Comparison of ENCODE assay signal across 7 cellular contexts in genomic region chr21:9014243-9014734, GRCh38.
DNase-seq lines count a peak whose midpoint lies in the region; ATAC-seq and TF ChIP-seq lines count a peak whose summit lies in the region.
"Not testable (repeated sequence)": the region's sequence is repeated elsewhere in the genome, so short reads cannot be mapped to it uniquely, and the experiment has no call there.

No MANE protein-coding gene starts in this region.

- not testable (repeated sequence) for H3K27me3 ChIP-seq in GM23338 (ENCODE audit: insufficient read depth)
- H3K27me3 ChIP-seq in PC-3 (ENCODE audit: low read length) (peaks cover 33% of the 10 kb centered on the region), esophagus muscularis mucosa (peaks cover 0 to 83% (median 2%) of the 10 kb centered on the region in 4 donors), upper lobe of right lung (peaks cover 26% of the 10 kb centered on the region)

- TF ChIP-seq CTCF in GM23338 (conservative IDR thresholded peaks at IDR 0.05; ENCODE audit: low read depth in 2 of 2); PC-3 (conservative IDR thresholded peaks at IDR 0.05; ENCODE audit: low read depth, low read length); chondrocyte (IDR thresholded peaks at IDR 0.05); esophagus muscularis mucosa (IDR thresholded peaks at IDR 0.05); upper lobe of right lung (IDR thresholded peaks at IDR 0.05): not testable (repeated sequence)

- H3K4me3 Mint-ChIP-seq in GM23338; chondrocyte (ENCODE audit: unreplicated experiment): not testable (repeated sequence)

- not testable (repeated sequence) for ATAC-seq in GM23338, PC-3, upper lobe of right lung

- CTCF ChIA-PET in PC-3 (lab: Charles Lee) = not testable (repeated sequence)

- BruUV-seq in PC-3 (replicated peaks; lab: Mats Ljungman, UMichigan) = not testable (repeated sequence)

- DNase-seq in GM23338 (ENCODE audit: low spot score) = not testable (repeated sequence)
- peak; percentile 2 for DNase-seq in PC-3
- DNase-seq in SW480 (ENCODE audit: low spot score) = peak; percentile 46
- DNase-seq in chondrocyte (ENCODE audit: low spot score) = peak; percentile 82
- peak; percentile 91 for DNase-seq in esophagus muscularis mucosa (ENCODE audit: extremely low spot score)
- peak; percentile 51 for DNase-seq in upper lobe of right lung

- peaks cover 22% of the 10 kb centered on the region; the same call in 1 of the 2 replicates for H3K36me3 ChIP-seq in GM23338 (ENCODE audit: insufficient read depth)
- not testable (repeated sequence) for H3K36me3 ChIP-seq in PC-3 (ENCODE audit: low read depth, low read length); esophagus muscularis mucosa; upper lobe of right lung

- not testable (repeated sequence) for H3K27ac Mint-ChIP-seq in GM23338; chondrocyte (ENCODE audit: unreplicated experiment)

- not testable (repeated sequence) for TF ChIP-seq EP300 in esophagus muscularis mucosa (IDR thresholded peaks at IDR 0.05)

- H3K9me3 ChIP-seq in PC-3 (ENCODE audit: low read length); esophagus muscularis mucosa; upper lobe of right lung: not testable (repeated sequence)
- H3K9me3 ChIP-seq in iPS-18c (ENCODE audit: control insufficient read depth, insufficient read depth, low read length) = peaks cover 55% of the 10 kb centered on the region

- H3K79me2 ChIP-seq in GM23338 (replicated peaks; ENCODE audit: insufficient read depth); PC-3 (ENCODE audit: low read length): not testable (repeated sequence)

- not testable (repeated sequence) for H3K27ac ChIP-seq in GM23338 (ENCODE audit: low read depth); PC-3 (ENCODE audit: low read length); esophagus muscularis mucosa (replicated peaks in 1 of 4); upper lobe of right lung

- H3F3A ChIP-seq in GM23338 (replicated peaks; ENCODE audit: low read depth); PC-3 (ENCODE audit: low read length, unreplicated experiment): not testable (repeated sequence)

- H3K4me2 ChIP-seq in GM23338; PC-3 (ENCODE audit: low read length): not testable (repeated sequence)

- peaks cover 89% of the 10 kb centered on the region for H3K9me3 Mint-ChIP-seq in GM23338
- H3K9me3 Mint-ChIP-seq in chondrocyte (ENCODE audit: low read depth) = peaks cover 41% of the 10 kb centered on the region

- H4K20me1 ChIP-seq in GM23338 (replicated peaks; ENCODE audit: insufficient read depth); PC-3 (ENCODE audit: low read length): not testable (repeated sequence)

- intact Hi-C loops in PC-3 (cut with micrococcal nuclease); esophagus muscularis mucosa (cut with DNase I); upper lobe of right lung (cut with DNase I): not testable (repeated sequence)

- POLR2A ChIA-PET in PC-3 (lab: Charles Lee; ENCODE audit: unreplicated experiment) = not testable (repeated sequence)

- TF ChIP-seq POLR2A in esophagus muscularis mucosa (IDR thresholded peaks at IDR 0.05; ENCODE audit: low read depth) = not testable (repeated sequence)

- H3K36me3 Mint-ChIP-seq in GM23338 (ENCODE audit: low read depth) = peaks cover 61% of the 10 kb centered on the region
- H3K36me3 Mint-ChIP-seq in chondrocyte (ENCODE audit: low read depth) = not testable (repeated sequence)

- H3K27me3 Mint-ChIP-seq in GM23338 (ENCODE audit: insufficient read depth, low read depth, poor library complexity) = peaks cover 20% of the 10 kb centered on the region
- H3K27me3 Mint-ChIP-seq in chondrocyte (ENCODE audit: low read depth) = not testable (repeated sequence)

- H2AFZ ChIP-seq in GM23338; PC-3 (ENCODE audit: low read length): not testable (repeated sequence)

- H3K4me3 ChIP-seq in GM23338 (peak overlapping the region; percentile 1; the same call in 1 of the 2 replicates), iPS-18c (ENCODE audit: insufficient read depth, low read depth, low read length) (peak overlapping the region; percentile 6; the same call in 1 of the 2 replicates)
- not testable (repeated sequence) for H3K4me3 ChIP-seq in PC-3 (ENCODE audit: low read length); esophagus muscularis mucosa; upper lobe of right lung

- not testable (repeated sequence) for H3K9ac ChIP-seq in PC-3 (ENCODE audit: low read length)

- H3K4me1 Mint-ChIP-seq in GM23338; chondrocyte (ENCODE audit: low read depth): not testable (repeated sequence)

- H3K4me1 ChIP-seq in GM23338 (ENCODE audit: insufficient read depth); PC-3 (ENCODE audit: insufficient read depth, low read length); esophagus muscularis mucosa; upper lobe of right lung: not testable (repeated sequence)

- not testable (repeated sequence) for H3K9me2 ChIP-seq in GM23338 (ENCODE audit: insufficient read depth); PC-3 (replicated peaks; ENCODE audit: low read length)

- WGBS in esophagus muscularis mucosa = 71% methylated on average over 7 of the region's 7 CpGs
